In the genomic region with DNA sequence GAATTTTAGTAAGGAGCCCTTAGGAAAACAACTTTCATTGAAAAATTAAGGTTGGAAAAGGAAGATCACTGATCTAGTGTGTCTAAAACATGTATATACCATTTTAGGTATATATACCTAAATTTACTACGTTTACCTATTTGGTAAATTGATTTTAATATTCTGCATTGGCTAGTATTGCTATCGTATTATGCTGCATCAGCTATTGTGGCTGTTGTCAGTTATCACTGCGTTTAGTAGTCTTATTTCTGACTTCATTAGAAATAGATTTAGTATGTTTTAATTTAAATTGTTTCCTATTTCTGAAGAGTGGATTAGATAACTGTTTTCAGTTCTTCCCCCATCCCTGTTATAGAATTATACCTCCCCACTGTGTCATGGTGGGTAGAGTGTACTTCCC, we compare ENCODE assay signal across 28 cellular contexts.
"Had no signal": no experiment of that assay in that cellular context is flagged by ENCODE, and none has a peak within 500 bp of the region (broad histone marks: within the 10 kb centered on the region; RNA-seq: fewer than 3 reads in every experiment).

No MANE protein-coding gene starts in this region.

- DNase-seq: colonic mucosa; cortex of kidney; dermis blood vessel endothelial cell; effector CD4-positive, alpha-beta T cell; effector CD8-positive, alpha-beta T cell; effector memory CD4-positive, alpha-beta T cell; effector memory CD8-positive, alpha-beta T cell; endodermal cell; erythroblast; esophagus squamous epithelium; foreskin fibroblast; foreskin melanocyte; gastrocnemius medialis; glutamatergic neuron; head of caudate nucleus; heart left ventricle; heart right ventricle had no signal

- H2AFZ ChIP-seq: hepatocyte had no signal

- H3K27me3 Mint-ChIP-seq: dendritic cell treated with granulocyte-macrophage colony-stimulating factor and Interleukin-4, amounts not matched to agents 40 ng/mL and 50 ng/mL, for 4 days; effector memory CD8-positive, alpha-beta T cell had no signal

- H3K36me3 ChIP-seq: colonic mucosa, esophagus muscularis mucosa, esophagus squamous epithelium, gastrocnemius medialis, gastroesophageal sphincter, heart left ventricle, heart right ventricle had no signal

- H3K4me2 ChIP-seq: hepatocyte had no signal

- H3K4me3 Mint-ChIP-seq: dendritic cell treated with granulocyte-macrophage colony-stimulating factor and Interleukin-4, amounts not matched to agents 40 ng/mL and 50 ng/mL, for 4 days; effector memory CD8-positive, alpha-beta T cell; endodermal cell had no signal

- H3K9me3 ChIP-seq: colonic mucosa, gastrocnemius medialis had no signal

- H3K4me1 ChIP-seq: colonic mucosa, esophagus muscularis mucosa, esophagus squamous epithelium, foreskin keratinocyte, gastrocnemius medialis, gastroesophageal sphincter, heart left ventricle, heart right ventricle had no signal

- ATAC-seq: effector memory CD8-positive, alpha-beta T cell; gastrocnemius medialis; gastroesophageal sphincter; heart left ventricle; heart right ventricle had no signal

- H3K4me3 ChIP-seq: colonic mucosa, coronary artery, dorsolateral prefrontal cortex, esophagus muscularis mucosa, esophagus squamous epithelium, gastrocnemius medialis, gastroesophageal sphincter, heart left ventricle, heart right ventricle, hepatocyte had no signal

- H3K27ac ChIP-seq: colonic mucosa, coronary artery, epithelial cell of prostate, esophagus muscularis mucosa, esophagus squamous epithelium, foreskin keratinocyte, gastrocnemius medialis, gastroesophageal sphincter, heart left ventricle, heart right ventricle, hepatocyte had no signal

- H3K27ac Mint-ChIP-seq: dendritic cell treated with granulocyte-macrophage colony-stimulating factor and Interleukin-4, amounts not matched to agents 40 ng/mL and 50 ng/mL, for 4 days; effector memory CD8-positive, alpha-beta T cell; endodermal cell had no signal

- H3K27me3 ChIP-seq: colonic mucosa, dorsolateral prefrontal cortex, esophagus muscularis mucosa, esophagus squamous epithelium, gastrocnemius medialis, gastroesophageal sphincter, heart left ventricle, hepatocyte had no signal

- FAIRE-seq: endometrium, endothelial cell of umbilical vein, frontal cortex had no signal

- H3K79me2 ChIP-seq: hepatocyte had no signal
